In genomic region chr18:12033643-12034025, GRCh38 we compare ENCODE assay signal across 15 cellular contexts.
"Had no signal": no experiment of that assay in that cellular context is flagged by ENCODE, and none has a peak within 500 bp of the region (broad histone marks: within the 10 kb centered on the region; RNA-seq: fewer than 3 reads in every experiment).

No MANE protein-coding gene starts in this region.

- H3K4me3 ChIP-seq: colonic mucosa, heart left ventricle, tibial artery had no signal

- H3K9me3 ChIP-seq: colonic mucosa, heart left ventricle, tibial artery had no signal

- H3K27me3 ChIP-seq: colonic mucosa, tibial artery had no signal

- H3K27ac ChIP-seq: colonic mucosa, tibial artery had no signal

- H3K4me1 ChIP-seq: colonic mucosa had no signal

- H3K36me3 ChIP-seq: colonic mucosa had no signal

- DNase-seq: activated CD4-positive, alpha-beta T cell treated with anti-CD3 and anti-CD28 coated beads, Interleukin-2, amount 10 ng/mL, durations not matched to agents 24 days and 14 days; activated CD8-positive, alpha-beta T cell treated with anti-CD3 and anti-CD28 coated beads, Interleukin-2, amount 10 ng/mL, durations not matched to agents 7 days and 5 days; central memory CD4-positive, alpha-beta T cell; erythroblast; left ventricle myocardium superior; natural killer cell; stimulated activated CD4-positive, alpha-beta T cell treated with anti-CD3 and anti-CD28 coated beads, Interleukin-12 subunit alpha, Interleukin-12 subunit beta, amount 100 ng/mL, for 4 hours; stimulated activated CD4-positive, alpha-beta T cell treated with anti-CD3 and anti-CD28 coated beads, Interleukin-1b, Interleukin-23, amount 100 ng/mL, for 48 hours; stimulated activated CD8-positive, alpha-beta memory T cell treated with anti-CD3 and anti-CD28 coated beads, Interleukin-4, amount 100 ng/mL, for 48 hours; stimulated activated naive CD4-positive, alpha-beta T cell; T-helper 1 cell; T-helper 9 cell; tibial artery had no signal

- ATAC-seq: activated CD8-positive, alpha-beta T cell treated with anti-CD3 and anti-CD28 coated beads, Interleukin-2, amount 10 ng/mL, durations not matched to agents 7 days and 5 days; heart left ventricle; left ventricle myocardium superior; natural killer cell had no signal
